ENCODE assay signal across 16 cellular contexts in the genomic region with DNA sequence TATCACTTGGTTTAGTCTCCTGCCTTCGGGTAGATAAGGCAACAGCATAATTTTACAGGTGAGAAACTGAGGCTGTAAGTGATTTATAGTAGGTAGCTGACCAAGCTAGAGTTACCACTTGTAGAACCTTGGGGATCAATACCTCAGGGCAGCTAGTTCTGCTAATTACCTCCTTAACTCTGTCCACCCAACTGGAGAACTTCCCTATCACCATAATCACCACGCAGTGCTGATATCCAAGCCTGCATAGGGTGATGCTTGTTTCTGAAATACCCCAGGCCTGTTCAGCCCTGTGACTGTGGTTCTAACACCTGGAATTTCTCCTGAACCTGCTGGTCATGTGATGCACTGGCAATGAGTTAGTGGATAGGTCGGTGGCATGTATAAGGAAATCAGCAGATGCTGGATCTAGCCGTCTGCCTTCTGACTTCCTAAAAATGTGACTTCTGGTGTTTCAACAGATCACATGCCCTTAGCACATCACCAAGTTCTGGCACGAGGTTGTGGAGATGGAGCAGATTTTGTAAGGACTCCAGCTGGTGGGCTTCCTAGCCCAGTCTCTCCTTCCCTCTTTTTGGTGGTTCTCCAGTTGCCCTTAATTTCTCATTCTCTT. TPM values are rescaled to one million over a fixed set of nuclear protein-coding genes. Genes with fewer than 3 reads are reported as not detected.
A peak's percentile ranks its signal among the peaks of the same experiment; 100 is the strongest.
DNase-seq lines count a peak whose midpoint lies in the region; ATAC-seq and TF ChIP-seq lines count a peak whose summit lies in the region.
"Had no signal": no experiment of that assay in that cellular context is flagged by ENCODE, and none has a peak within 500 bp of the region (broad histone marks: within the 10 kb centered on the region; RNA-seq: fewer than 3 reads in every experiment).

No MANE protein-coding gene starts in this region.

- H3K23ac ChIP-seq in mesendoderm (ENCODE audit: low read length) = no peak overlapping the region

- H3K9ac ChIP-seq in BLaER1 (no peak overlapping the region), mesendoderm (ENCODE audit: low read length) (no peak overlapping the region)

- H3K27ac ChIP-seq in BLaER1 (no peak overlapping the region), mesendoderm (ENCODE audit: low read depth, low read length) (no peak overlapping the region), esophagus muscularis mucosa (replicated peaks in 1 of 4) (no peak overlapping the region)
- H3K27ac ChIP-seq: PC-9 had no signal

- TF ChIP-seq CTCF in esophagus muscularis mucosa (IDR thresholded peaks at IDR 0.05) = no peak

- no peak for TF ChIP-seq RAD21 in Ishikawa (IDR thresholded peaks at IDR 0.05; ENCODE audit: low read depth)

- TF ChIP-seq POLR2A in esophagus muscularis mucosa (IDR thresholded peaks at IDR 0.05; ENCODE audit: low read depth) (no peak), GM18505 (IDR thresholded peaks at IDR 0.05; ENCODE audit: borderline replicate concordance, extremely low read depth, insufficient read depth, insufficient read length) (no peak)

- no peak overlapping the region for H2BK120ac ChIP-seq in mesendoderm (ENCODE audit: low read depth, low read length)

- H3K9me3 ChIP-seq in BLaER1 (no peaks in the 10 kb centered on the region), esophagus muscularis mucosa (no peaks in the 10 kb centered on the region)

- no peak for ATAC-seq in GM18505 (IDR thresholded peaks at IDR 0.05; ENCODE audit: unreplicated experiment)

- H3K4ac ChIP-seq in mesendoderm (ENCODE audit: low read depth, low read length) = no peak overlapping the region

- H2BK15ac ChIP-seq in mesendoderm (replicated peaks; ENCODE audit: low read depth) = no peak overlapping the region

- peak overlapping the region; percentile 51 for H3K4me2 ChIP-seq in BLaER1
- H3K4me2 ChIP-seq in mesendoderm (ENCODE audit: low read length) = no peak overlapping the region
- H3K4me2 ChIP-seq: PC-9 had no signal

- H2AK5ac ChIP-seq in mesendoderm (ENCODE audit: low read length) = peak overlapping the region; percentile 34

- H4K8ac ChIP-seq in mesendoderm (ENCODE audit: low read depth, low read length) = no peak overlapping the region

- H3K27me3 ChIP-seq in BLaER1 = no peaks in the 10 kb centered on the region
- H3K27me3 ChIP-seq in mesendoderm (ENCODE audit: insufficient read depth, low read length, poor library complexity) = no peaks in the 10 kb centered on the region
- H3K27me3 ChIP-seq in esophagus muscularis mucosa = no peaks in the 10 kb centered on the region

- TF ChIP-seq EP300 in Ishikawa (IDR thresholded peaks at IDR 0.05; ENCODE audit: borderline replicate concordance) (no peak), esophagus muscularis mucosa (IDR thresholded peaks at IDR 0.05) (no peak)

- H4K20me1 ChIP-seq in BLaER1 = no peaks in the 10 kb centered on the region

- H3K56ac ChIP-seq in mesendoderm (ENCODE audit: low read length) = no peak overlapping the region

- no peak overlapping the region for H3K4me3 ChIP-seq in BLaER1
- H3K4me3 ChIP-seq in mesendoderm (ENCODE audit: low read length) = no peak overlapping the region
- no peak overlapping the region for H3K4me3 ChIP-seq in esophagus muscularis mucosa
- H3K4me3 ChIP-seq: PC-9 had no signal

- no peak overlapping the region for H2BK5ac ChIP-seq in mesendoderm (ENCODE audit: low read length)

- H4K5ac ChIP-seq in mesendoderm (ENCODE audit: low read length) = no peak overlapping the region

- no peaks in the 10 kb centered on the region for H3K79me2 ChIP-seq in mesendoderm (ENCODE audit: control insufficient read depth, insufficient read depth, low read length)

- H3K4me1 ChIP-seq in BLaER1 (peaks cover 53% of the 10 kb centered on the region), mesendoderm (ENCODE audit: control insufficient read depth, low read depth, low read length) (peaks cover 7% of the 10 kb centered on the region), esophagus muscularis mucosa (no peaks in the 10 kb centered on the region)

- H3K36me3 ChIP-seq in BLaER1 = no peaks in the 10 kb centered on the region
- no peaks in the 10 kb centered on the region for H3K36me3 ChIP-seq in mesendoderm (ENCODE audit: control insufficient read depth, insufficient read depth, low read length)
- no peaks in the 10 kb centered on the region for H3K36me3 ChIP-seq in esophagus muscularis mucosa

- WGBS in mesendoderm (ENCODE audit: extremely low coverage, insufficient coverage, low lambda C conversion rate) = no CpG with 5 or more reads among the region's 5 CpGs
- 83% methylated on average over 5 of the region's 5 CpGs for WGBS in esophagus muscularis mucosa

- no peaks in the 10 kb centered on the region for H3K79me1 ChIP-seq in mesendoderm (ENCODE audit: low read length)

- intact Hi-C loops in esophagus muscularis mucosa (cut with DNase I) = no loop called here

- DNase-seq in SKM-1 (lab: John Stamatoyannopoulos, UW; ENCODE audit: unreplicated experiment) (peak; percentile 77), mesendoderm (no peak), esophagus muscularis mucosa (ENCODE audit: extremely low spot score) (no peak), NCI-H2107 (lab: John Stamatoyannopoulos, UW) (no peak), HK-2 (ENCODE audit: unreplicated experiment) (no peak)
- DNase-seq: activated CD8-positive, alpha-beta memory T cell treated with anti-CD3 and anti-CD28 coated beads, Interleukin-2, amount 50 U/mL, for 4 hours; activated effector memory CD4-positive, alpha-beta T cell treated with anti-CD3 and anti-CD28 coated beads, Interleukin-2, amount 50 U/mL, for 16 hours; CD4-positive, alpha-beta memory T cell; NCI-H1092 treated with DMSO at 0.1 percent for 48 hours; NCI-H1930; NCI-H2227 treated with DMSO at 0.1 percent for 48 hours; PC-9; right cardiac atrium had no signal

- H3K18ac ChIP-seq in mesendoderm (ENCODE audit: low read length) = no peak overlapping the region

TF ChIP-seq in Ishikawa, 13 proteins besides CTCF, POLR2A, EP300 and RAD21:
- TF ChIP-seq, protein P1, sequence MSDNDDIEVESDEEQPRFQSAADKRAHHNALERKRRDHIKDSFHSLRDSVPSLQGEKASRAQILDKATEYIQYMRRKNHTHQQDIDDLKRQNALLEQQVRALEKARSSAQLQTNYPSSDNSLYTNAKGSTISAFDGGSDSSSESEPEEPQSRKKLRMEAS (IDR thresholded peaks at IDR 0.05) = no peak
- TF ChIP-seq, protein P2, sequence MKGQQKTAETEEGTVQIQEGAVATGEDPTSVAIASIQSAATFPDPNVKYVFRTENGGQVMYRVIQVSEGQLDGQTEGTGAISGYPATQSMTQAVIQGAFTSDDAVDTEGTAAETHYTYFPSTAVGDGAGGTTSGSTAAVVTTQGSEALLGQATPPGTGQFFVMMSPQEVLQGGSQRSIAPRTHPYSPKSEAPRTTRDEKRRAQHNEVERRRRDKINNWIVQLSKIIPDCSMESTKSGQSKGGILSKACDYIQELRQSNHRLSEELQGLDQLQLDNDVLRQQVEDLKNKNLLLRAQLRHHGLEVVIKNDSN (IDR thresholded peaks at IDR 0.05) = peak; percentile 67

RNA-seq across cellular contexts. Expression of a gene that starts 15.3 kb away (rescaled TPM):
- 15.7 TPM for polyA plus RNA-seq in mesendoderm (2013, experiment 1 of 2)
- 15.6 TPM for polyA plus RNA-seq in mesendoderm (2013, experiment 2 of 2)
- 10 to 100 TPM in 1 of 4 donors, 1 to 10 TPM in 3; 4.2 to 38.3 (median 6.9) TPM for total RNA-seq in esophagus muscularis mucosa
- polyA plus RNA-seq: CD4-positive, alpha-beta memory T cell had no signal

RNA-seq across cellular contexts. Expression of a gene that starts 51.9 kb away (rescaled TPM):
- 13.0 TPM for polyA plus RNA-seq in mesendoderm (2013, experiment 1 of 2)
- 13.1 TPM for polyA plus RNA-seq in mesendoderm (2013, experiment 2 of 2)
- total RNA-seq in esophagus muscularis mucosa = 100 to 1,000 TPM in 3 of 4 donors, 10 to 100 TPM in 1; 96.4 to 201 (median 159) TPM
